24 cellular contexts compared by ENCODE assay signal in the genomic region with DNA sequence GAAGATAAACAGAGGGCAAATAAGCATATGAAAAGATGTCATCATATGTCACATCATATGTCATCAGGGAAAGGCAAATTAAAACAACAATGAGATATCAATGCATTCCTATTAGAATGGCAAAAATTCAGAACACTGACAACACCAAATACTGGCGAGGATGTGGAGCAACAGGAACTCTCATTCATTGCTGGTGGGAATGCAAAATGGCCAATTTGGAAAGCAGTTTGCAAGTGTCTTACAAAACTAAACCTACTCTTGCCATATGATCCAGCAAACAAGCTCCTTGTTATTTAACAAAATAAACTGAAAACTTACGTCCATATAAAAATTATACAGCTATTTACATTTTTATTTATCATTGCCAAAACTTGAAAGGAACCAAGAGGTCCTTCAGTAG. TPM values are rescaled to one million over a fixed set of nuclear protein-coding genes. Genes with fewer than 3 reads are reported as not detected.
A peak's percentile ranks its signal among the peaks of the same experiment; 100 is the strongest.
DNase-seq lines count a peak whose midpoint lies in the region; ATAC-seq, FAIRE-seq and TF ChIP-seq lines count a peak whose summit lies in the region.
"Had no signal": no experiment of that assay in that cellular context is flagged by ENCODE, and none has a peak within 500 bp of the region (broad histone marks: within the 10 kb centered on the region; RNA-seq: fewer than 3 reads in every experiment).

No MANE protein-coding gene starts in this region.

- peaks cover 0 to 44% (median 18%) of the 10 kb centered on the region in 4 donors for H3K4me1 ChIP-seq in right lobe of liver
- H3K4me1 ChIP-seq in HepG2 (ENCODE audit: insufficient read depth, low read length), result peaks cover 49% of the 10 kb centered on the region
- H3K4me1 ChIP-seq in subcutaneous abdominal adipose tissue (ENCODE audit: control insufficient read depth in 5 of 5, insufficient read depth in 5 of 5, low read length in 5 of 5), result peaks cover 0 to 38% (median 27%) of the 10 kb centered on the region in 5 donors
- peaks cover 0 to 11% (median 0%) of the 10 kb centered on the region in 4 donors for H3K4me1 ChIP-seq in tibial nerve
- H3K4me1 ChIP-seq: BE2C, HAP-1 had no signal

- H3K27ac ChIP-seq in right lobe of liver (peak overlapping the region in 2 of 3 donors; percentile 62 to 70), HepG2 (ENCODE audit: extremely low read length, insufficient read depth, low read length) (no peak overlapping the region), subcutaneous abdominal adipose tissue (ENCODE audit: low read depth, low read length) (peak overlapping the region; percentile 59), tibial nerve (no peak overlapping the region)
- H3K27ac ChIP-seq: 22Rv1; BLaER1 treated with 17β-estradiol and CSF1 and Interleukin-3, amounts not matched to agents 10 nM and 100 nM had no signal

- no peak for TF ChIP-seq EP300 in HepG2 (IDR thresholded peaks at IDR 0.05; ENCODE audit: low read depth in 2 of 2, low read length in 2 of 2)
- TF ChIP-seq EP300 in HepG2 (CRISPR knock-in tag; IDR thresholded peaks at IDR 0.05; ENCODE audit: borderline replicate concordance), result no peak
- no peak for TF ChIP-seq EP300 in tibial nerve (IDR thresholded peaks at IDR 0.05)

- no peaks in the 10 kb centered on the region for H3K79me2 ChIP-seq in HepG2 (ENCODE audit: insufficient read depth, low read length)

- 43% methylated on average over 2 of the region's 2 CpGs for WGBS in right lobe of liver (ENCODE audit: insufficient coverage, low coverage, low lambda C conversion rate, missing lambda C conversion rate)
- 7% methylated on average over 2 of the region's 2 CpGs for WGBS in HepG2 (ENCODE audit: low lambda C conversion rate)
- 43 to 60% methylated on average over 2 of the region's 2 CpGs for WGBS in tibial nerve, 2 donors

- in situ Hi-C loops in HepG2 (cut with HindIII; ENCODE audit: extremely low pct_ligation_motif_present, low pct_unique_long_range_greater_than_20kb), result no loop called here

- no peak overlapping the region for H2AFZ ChIP-seq in HepG2 (ENCODE audit: low read length)
- H2AFZ ChIP-seq: GM23338 had no signal

- H3K36me3 ChIP-seq in right lobe of liver, result no peaks in the 10 kb centered on the region
- H3K36me3 ChIP-seq in HepG2 (replicated peaks in 1 of 2; ENCODE audit: control insufficient read depth in 1 of 2, insufficient read depth in 2 of 2, low read length in 2 of 2), result no peaks in the 10 kb centered on the region
- peaks cover 0 to 12% (median 6%) of the 10 kb centered on the region in 5 donors for H3K36me3 ChIP-seq in subcutaneous abdominal adipose tissue (ENCODE audit: control insufficient read depth in 5 of 5, insufficient read depth in 5 of 5, low read length in 5 of 5)
- H3K36me3 ChIP-seq in tibial nerve, result no peaks in the 10 kb centered on the region
- H3K36me3 ChIP-seq: BE2C, HAP-1 had no signal

- no TSS peak for BruUV-seq in HepG2 (replicated peaks; lab: Mats Ljungman, UMichigan)

- H3K9me3 ChIP-seq in right lobe of liver (no peaks in the 10 kb centered on the region), HepG2 (ENCODE audit: low read length) (no peaks in the 10 kb centered on the region), subcutaneous abdominal adipose tissue (ENCODE audit: control insufficient read depth in 5 of 5, low read length in 5 of 5) (no peaks in the 10 kb centered on the region), tibial nerve (no peaks in the 10 kb centered on the region)
- H3K9me3 ChIP-seq: BE2C, HAP-1 had no signal

- H3K4me3 ChIP-seq in right lobe of liver, result no peak overlapping the region
- no peak overlapping the region for H3K4me3 ChIP-seq in HepG2 (replicated peaks in 1 of 3; ENCODE audit: insufficient read depth in 1 of 3, low read depth in 2 of 3, low read length in 3 of 3)
- H3K4me3 ChIP-seq in subcutaneous abdominal adipose tissue (ENCODE audit: low read depth in 1 of 5, low read length in 5 of 5), result no peak overlapping the region
- no peak overlapping the region for H3K4me3 ChIP-seq in tibial nerve
- H3K4me3 ChIP-seq: BLaER1 treated with 17β-estradiol and CSF1 and Interleukin-3, amounts not matched to agents 10 nM and 100 nM; GM23338; HAP-1 had no signal

- CTCF ChIA-PET in HepG2 (lab: Yijun Ruan, JAX; ENCODE audit: low intra/inter-chr PET ratio, low total read pairs), result no interaction called here

- no peaks in the 10 kb centered on the region for H3K27me3 ChIP-seq in right lobe of liver
- H3K27me3 ChIP-seq in HepG2 (ENCODE audit: control insufficient read depth in 1 of 2, insufficient read depth in 2 of 2, low read length in 2 of 2), result no peaks in the 10 kb centered on the region
- H3K27me3 ChIP-seq in subcutaneous abdominal adipose tissue (ENCODE audit: control insufficient read depth in 5 of 5, insufficient read depth in 4 of 5, low read length in 5 of 5), result no peaks in the 10 kb centered on the region
- no peaks in the 10 kb centered on the region for H3K27me3 ChIP-seq in tibial nerve
- H3K27me3 ChIP-seq: BLaER1 treated with 17β-estradiol and CSF1 and Interleukin-3, amounts not matched to agents 10 nM and 100 nM had no signal

- POLR2A ChIA-PET in HepG2 (lab: Yijun Ruan, JAX), result no interaction called here

- no peaks in the 10 kb centered on the region for H4K20me1 ChIP-seq in HepG2 (ENCODE audit: insufficient read depth, low read length)

- H3K4me2 ChIP-seq in HepG2 (ENCODE audit: low read depth, low read length), result no peak overlapping the region
- H3K4me2 ChIP-seq: BLaER1 treated with 17β-estradiol and CSF1 and Interleukin-3, amounts not matched to agents 10 nM and 100 nM; GM23338 had no signal

- ATAC-seq in right lobe of liver (no peak), HepG2 (no peak), HG02588 (IDR thresholded peaks at IDR 0.05; ENCODE audit: unreplicated experiment) (no peak)
- ATAC-seq: GM23338 had no signal

- no peak for DNase-seq in right lobe of liver
- no peak for DNase-seq in HepG2 (ENCODE audit: low spot score)
- peak; percentile 7 for DNase-seq in islet precursor cell
- no peak for DNase-seq in tibial nerve (ENCODE audit: low spot score in 2 of 2)
- DNase-seq: ACHN; AML-193; BE2C; Calu3; CD4-positive, alpha-beta T cell; COR-L47; DMS53; DMS79 treated with DMSO at 0.1 percent for 48 hours; GF-D8; HFFc6 had no signal

- no peak for FAIRE-seq in HepG2 (lab: Jason Lieb, UNC)
- FAIRE-seq: A204.1, GM12891, GM18507 had no signal

- TF ChIP-seq POLR2A in right lobe of liver (IDR thresholded peaks at IDR 0.05) (no peak), HepG2 (IDR thresholded peaks at IDR 0.05; ENCODE audit: insufficient read depth in 1 of 2, low read depth in 2 of 2, low read length in 2 of 2) (no peak), tibial nerve (IDR thresholded peaks at IDR 0.05) (no peak)

- H3K9ac ChIP-seq in HepG2 (ENCODE audit: insufficient read depth, low read depth, low read length) (no peak overlapping the region), subcutaneous abdominal adipose tissue (ENCODE audit: low read length in 5 of 5) (no peak overlapping the region)
- H3K9ac ChIP-seq: BLaER1 treated with 17β-estradiol and CSF1 and Interleukin-3, amounts not matched to agents 10 nM and 100 nM had no signal

- TF ChIP-seq CTCF in right lobe of liver (IDR thresholded peaks at IDR 0.05), result no peak
- TF ChIP-seq CTCF in HepG2 (CRISPR knock-in tag; IDR thresholded peaks at IDR 0.05), result no peak
- TF ChIP-seq CTCF in tibial nerve (IDR thresholded peaks at IDR 0.05), result no peak

- TF ChIP-seq RAD21 in HepG2 (CRISPR knock-in tag; IDR thresholded peaks at IDR 0.05), result no peak

- intact Hi-C loops in right lobe of liver (cut with DNase I) (no loop called here), HepG2 (cut with micrococcal nuclease; ENCODE audit: unreplicated experiment) (no loop called here)

TF ChIP-seq in HepG2, 621 proteins besides CTCF, POLR2A, EP300 and RAD21 (continues in another document):
- TF ChIP-seq ZNF629 (CRISPR knock-in tag; conservative IDR thresholded peaks at IDR 0.05) (no peak), TBP (CRISPR knock-in tag; IDR thresholded peaks at IDR 0.05) (no peak), NR3C1 (CRISPR knock-in tag; IDR thresholded peaks at IDR 0.05) (no peak), ZNF567 (CRISPR knock-in tag; IDR thresholded peaks at IDR 0.05; ENCODE audit: borderline replicate concordance) (no peak), JDP2 (CRISPR knock-in tag; IDR thresholded peaks at IDR 0.05; ENCODE audit: borderline replicate concordance) (no peak), RFX1 (IDR thresholded peaks at IDR 0.05) (no peak), ARHGAP35 (CRISPR knock-in tag; IDR thresholded peaks at IDR 0.05; ENCODE audit: borderline replicate concordance) (no peak), ESRRA (CRISPR knock-in tag; IDR thresholded peaks at IDR 0.05; ENCODE audit: low read depth) (no peak)

RNA-seq across cellular contexts. Expression of gene CPM, which starts 32.7 kb away (rescaled TPM):
- total RNA-seq in right lobe of liver (10 to 100 TPM; 34.6 to 91.6 (median 50.0) TPM), HepG2 (2016; rRNA removed; fragmentation: Illumina TruSeq; extraction: Trizol) (not detected in 2 replicates), tibial nerve (100 to 1,000 TPM in 1 of 4 donors, 10 to 100 TPM in 3; 54.0 to 117 (median 75.2) TPM)
- not detected in 2 replicates for total RNA-seq in HepG2 (2016; cell fraction: cytosol; rRNA removed; fragmentation: Illumina TruSeq; extraction: Trizol; ENCODE audit: low read depth)
- total RNA-seq in HepG2 (2016; cell fraction: insoluble cytoplasmic fraction; rRNA removed; fragmentation: Illumina TruSeq; extraction: Trizol), result not detected in 2 replicates
- not detected in 2 replicates for total RNA-seq in HepG2 (2016; cell fraction: membrane; rRNA removed; fragmentation: Illumina TruSeq; extraction: Trizol)
- total RNA-seq in HepG2 (2016; cell fraction: nucleus; rRNA removed; fragmentation: Illumina TruSeq; extraction: Trizol), result not detected in 2 replicates
- polyA plus RNA-seq in HepG2 (2011; rRNA removed), result 0.13 TPM in 1 of 2 replicates, not detected in the other
- polyA plus RNA-seq in HepG2 (2011; cell fraction: cytosol; rRNA removed), result 0.05 TPM in 2 replicates
- polyA plus RNA-seq in HepG2 (2011; cell fraction: nucleus; rRNA removed), result 0.02 TPM in 1 of 2 replicates, not detected in the other
- 0.15 and 0.16 TPM in 2 replicates for polyA plus RNA-seq in HepG2 (2012)
- polyA plus RNA-seq in HepG2 (2016; cell fraction: cytosol; fragmentation: Illumina TruSeq; extraction: Trizol; ENCODE audit: low read depth), result not detected in 2 replicates
- polyA plus RNA-seq in HepG2 (2016; cell fraction: insoluble cytoplasmic fraction; fragmentation: Illumina TruSeq; extraction: Trizol; ENCODE audit: low read depth), result not detected in 2 replicates
- polyA plus RNA-seq in HepG2 (2016; cell fraction: membrane; fragmentation: Illumina TruSeq; extraction: Trizol; ENCODE audit: low read depth), result not detected in 2 replicates
- not detected in 2 replicates for polyA plus RNA-seq in HepG2 (2016; cell fraction: nucleus; fragmentation: Illumina TruSeq; extraction: Trizol; ENCODE audit: insufficient read depth, low read depth)
- 0.76 and 42.1 TPM in 2 replicates for polyA minus RNA-seq in HepG2 (2011; rRNA and poly(A)+ RNA removed; ENCODE audit: low replicate concordance)
- polyA minus RNA-seq in HepG2 (2011; cell fraction: cytosol; rRNA and poly(A)+ RNA removed), result 0.18 and 1.4 TPM in 2 replicates
- under 0.01 and 0.13 TPM in 2 replicates for polyA minus RNA-seq in HepG2 (2011; cell fraction: nucleus; rRNA and poly(A)+ RNA removed)
- total RNA-seq: G401 had no signal

Comparison
In these comparisons a context has a peak if more than half of its experiments do, and no peak if none do; other contexts are left out.
1. H3K27ac ChIP-seq: peak in right lobe of liver (2 of 3) and subcutaneous abdominal adipose tissue (single experiment); none in HepG2 (single experiment) and tibial nerve (0 of 4).
2. RNA of gene CPM, which starts 32.7 kb away (total RNA-seq): 54.0 to 117 TPM in tibial nerve and 34.6 to 91.6 TPM in right lobe of liver; not detected in HepG2; every median in the first group is over 10 times any median in the second.